ENCODE assay signal across 17 cellular contexts in the genomic region with DNA sequence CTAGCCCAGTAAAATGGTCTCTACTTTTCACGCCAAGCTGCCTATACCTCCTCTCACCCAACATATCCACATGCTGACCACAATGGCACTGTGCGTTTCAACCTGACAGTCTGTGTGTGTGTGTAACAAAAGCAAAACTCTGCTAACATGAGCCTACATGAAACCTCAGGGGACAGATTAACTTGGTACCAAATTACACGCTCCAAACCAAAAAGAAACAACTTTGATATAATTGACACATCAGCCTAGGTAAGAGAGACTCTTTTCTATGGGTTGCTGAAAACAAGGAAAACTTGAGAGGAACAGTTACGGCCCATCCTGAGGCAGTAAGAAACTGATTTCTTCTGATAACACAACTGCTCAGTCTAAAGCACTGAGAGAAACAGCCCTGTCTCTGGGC.
"Had no signal": no experiment of that assay in that cellular context is flagged by ENCODE, and none has a peak within 500 bp of the region (broad histone marks: within the 10 kb centered on the region; RNA-seq: fewer than 3 reads in every experiment).

No MANE protein-coding gene starts in this region.

- H3K27me3 ChIP-seq: neutrophil, ovary, upper lobe of left lung, uterus had no signal

- H3K9me3 Mint-ChIP-seq: naive B cell, nephron had no signal

- H3K27ac ChIP-seq: coronary artery, neutrophil, ovary, upper lobe of left lung, uterus had no signal

- DNase-seq: effector CD4-positive, alpha-beta T cell; foreskin melanocyte; head of caudate nucleus; hippocampal formation; kidney glomerular epithelial cell; mesendoderm; naive B cell; ovary; right cardiac atrium; small intestine; stimulated activated CD4-positive, alpha-beta T cell treated with anti-CD3 and anti-CD28 coated beads, Interleukin-12 subunit alpha, Interleukin-12 subunit beta, amount 100 ng/mL, for 4 hours; stimulated activated naive CD4-positive, alpha-beta T cell; upper lobe of left lung; uterus had no signal

- ATAC-seq: right cardiac atrium had no signal

- H3K4me3 ChIP-seq: coronary artery, ovary, upper lobe of left lung, uterus had no signal

- H3K36me3 Mint-ChIP-seq: naive B cell had no signal

- H3K4me1 ChIP-seq: uterus had no signal

- H3K9me3 ChIP-seq: neutrophil, ovary, upper lobe of left lung, uterus had no signal

- H3K36me3 ChIP-seq: neutrophil, ovary, upper lobe of left lung, uterus had no signal

- H3K4me3 Mint-ChIP-seq: naive B cell, nephron had no signal
